8 cellular contexts compared by ENCODE assay signal in the genomic region with DNA sequence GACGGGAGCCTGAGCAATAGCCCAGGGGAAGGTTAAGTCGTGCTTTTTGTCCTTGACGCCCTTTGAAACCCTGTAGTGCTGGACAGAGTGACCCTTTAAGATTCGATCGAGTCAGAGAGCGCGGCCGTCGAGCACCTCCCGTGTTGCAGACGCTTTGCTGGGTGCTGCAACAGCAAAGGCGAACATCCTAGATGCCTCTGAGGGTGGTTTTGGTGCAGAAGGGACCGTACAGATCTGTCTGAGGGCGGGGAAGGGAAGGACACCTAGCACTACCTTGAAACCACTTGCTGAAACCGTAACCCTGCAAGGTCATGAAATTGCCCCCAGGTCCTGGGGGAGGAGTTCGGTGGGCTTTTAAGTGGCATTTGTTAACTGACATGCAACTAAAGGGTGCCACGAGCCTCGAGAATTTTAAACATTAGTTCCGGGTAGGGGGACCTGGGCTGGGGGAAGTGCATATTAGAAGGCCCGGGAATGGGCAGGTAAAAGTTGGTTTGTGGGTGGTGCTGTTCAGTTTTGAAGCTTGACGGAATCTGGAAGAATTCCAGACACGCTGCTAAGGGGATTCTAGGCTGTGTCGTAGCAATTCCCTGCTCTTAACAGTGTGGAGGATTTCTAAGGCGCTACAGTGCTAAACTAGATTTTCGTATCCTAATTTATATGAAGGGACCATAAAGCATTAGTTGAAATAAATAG. TPM values are rescaled to one million over a fixed set of nuclear protein-coding genes. Genes with fewer than 3 reads are reported as not detected.
DNase-seq lines count a peak whose midpoint lies in the region; ATAC-seq, FAIRE-seq and TF ChIP-seq lines count a peak whose summit lies in the region.

No MANE protein-coding gene starts in this region.

- TF ChIP-seq CTCF in bronchial epithelial cell (IDR thresholded peaks at IDR 0.05; ENCODE audit: insufficient read depth, low read length, severe bottlenecking) (no peak), lower lobe of right lung (IDR thresholded peaks at IDR 0.05) (no peak)

- H3K36me3 ChIP-seq in HUES6 (ENCODE audit: control insufficient read depth, insufficient read depth, low read length), result peaks cover 18% of the 10 kb centered on the region; the same call in 1 of the 2 replicates
- peaks cover 2% of the 10 kb centered on the region for H3K36me3 ChIP-seq in bronchial epithelial cell (ENCODE audit: control insufficient read depth, insufficient read depth, low read length)
- H3K36me3 ChIP-seq in lower lobe of right lung, result peaks cover 11% of the 10 kb centered on the region

- DNase-seq in GM03348 (ENCODE audit: low spot score) (peak; percentile 12), bronchial epithelial cell (ENCODE audit: low read depth) (peak; percentile 28), lower lobe of right lung (no peak), midbrain (lab: John Stamatoyannopoulos, UW) (no peak), NCI-H2107 (lab: John Stamatoyannopoulos, UW) (no peak)
- no peak for DNase-seq in activated CD4-positive, CD25-positive, alpha-beta regulatory T cell (lab: John Stamatoyannopoulos, UW)

- no peaks in the 10 kb centered on the region for H3K9me3 ChIP-seq in HUES6 (ENCODE audit: control insufficient read depth, insufficient read depth, low read depth, low read length)
- no peaks in the 10 kb centered on the region for H3K9me3 ChIP-seq in lower lobe of right lung

- H3K4me1 ChIP-seq in HUES6 (ENCODE audit: control insufficient read depth, insufficient read depth, low read length), result peaks cover 15% of the 10 kb centered on the region
- H3K4me1 ChIP-seq in lower lobe of right lung, result peaks cover 53% of the 10 kb centered on the region

- ATAC-seq in GM21447 (IDR thresholded peaks at IDR 0.05; ENCODE audit: unreplicated experiment), result peak; percentile 5
- ATAC-seq in lower lobe of right lung, result peak in 1 of 2 donors; percentile 21

- H3K9ac ChIP-seq in HUES6 (ENCODE audit: low read length), result peak overlapping the region; percentile 99

- H3K4me3 ChIP-seq in HUES6 (ENCODE audit: low read depth, low read length), result peak overlapping the region; percentile 90
- H3K4me3 ChIP-seq in bronchial epithelial cell (ENCODE audit: low read depth, low read length), result peak overlapping the region; percentile 68
- peak overlapping the region; percentile 97 for H3K4me3 ChIP-seq in lower lobe of right lung

- peak overlapping the region; percentile 80 for H3K27ac ChIP-seq in HUES6 (ENCODE audit: low read depth, low read length)
- H3K27ac ChIP-seq in lower lobe of right lung, result peak overlapping the region; percentile 89

- intact Hi-C loops in lower lobe of right lung (cut with DNase I), result no loop called here

- H3K27me3 ChIP-seq in HUES6 (ENCODE audit: control insufficient read depth, insufficient read depth, low read length) (no peaks in the 10 kb centered on the region), bronchial epithelial cell (ENCODE audit: control insufficient read depth, insufficient read depth, low read length) (no peaks in the 10 kb centered on the region), lower lobe of right lung (ENCODE audit: low read depth) (no peaks in the 10 kb centered on the region)

- no peak for FAIRE-seq in bronchial epithelial cell (lab: Jason Lieb, UNC)

RNA-seq across cellular contexts. Expression of gene ATP5F1C, which starts 0.8 kb away (rescaled TPM):
- 153 and 165 TPM in 2 replicates for total RNA-seq in bronchial epithelial cell
- total RNA-seq in lower lobe of right lung, result 183 TPM

RNA-seq across cellular contexts. Expression of gene KIN, which starts 1.0 kb away (rescaled TPM):
- total RNA-seq in bronchial epithelial cell (2.9 and 4.6 TPM in 2 replicates), lower lobe of right lung (13.7 TPM)

RNA-seq across cellular contexts. Expression of gene TAF3, which starts 29.5 kb away (rescaled TPM):
- total RNA-seq in bronchial epithelial cell (1.3 and 1.4 TPM in 2 replicates), lower lobe of right lung (10.8 TPM)

Comparison
In these comparisons a context has a peak if more than half of its experiments do, and no peak if none do; other contexts are left out.
1. DNase-seq: peak in GM03348 (single experiment) and bronchial epithelial cell (single experiment); none in lower lobe of right lung (single experiment), midbrain (single experiment), activated CD4-positive, CD25-positive, alpha-beta regulatory T cell (0 of 4) and NCI-H2107 (single experiment).
2. Peak in every context shown above with its lines, with median percentiles within 50 percentile points of each other: H3K4me3 ChIP-seq.